ENCODE assay signal across 9 cellular contexts in the genomic region with DNA sequence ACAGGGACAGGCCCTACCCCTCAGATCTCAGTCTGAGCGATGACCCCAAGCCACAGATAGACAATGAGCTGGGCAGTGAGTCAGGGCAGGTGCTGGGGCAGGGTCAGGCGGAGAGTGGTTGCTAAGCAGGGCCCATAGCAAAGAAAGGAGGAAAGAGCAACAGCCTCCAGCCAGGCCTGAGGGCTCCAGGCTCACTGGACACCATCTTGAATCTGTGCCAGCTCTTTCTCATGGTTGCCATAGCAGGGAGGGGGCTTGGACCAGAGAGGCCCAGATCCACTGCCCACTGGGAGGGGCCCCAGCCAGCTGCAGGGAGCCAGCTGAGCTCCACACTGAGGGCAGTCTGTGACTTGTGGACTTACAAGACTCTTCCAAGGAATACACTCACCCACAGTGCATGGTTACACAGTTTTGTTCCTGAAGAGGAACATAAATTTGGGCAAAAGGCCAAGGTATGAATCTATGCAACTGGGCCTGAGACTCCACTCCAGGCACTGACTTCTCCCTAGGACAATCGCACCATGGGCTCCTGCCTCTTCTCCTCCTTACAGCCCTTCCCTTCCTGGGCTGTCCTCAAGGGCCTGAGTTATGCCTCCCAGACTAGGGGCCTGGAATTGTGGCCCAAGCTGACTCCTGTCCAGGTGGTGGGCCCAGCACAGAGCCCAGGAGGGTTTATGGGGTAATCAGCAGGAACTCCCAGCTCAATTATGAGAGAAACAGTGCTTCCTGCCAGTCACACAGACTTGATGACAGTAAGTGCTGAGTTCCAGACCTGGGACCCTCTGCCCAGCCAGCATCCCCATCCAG. TPM values are rescaled to one million over a fixed set of nuclear protein-coding genes. Genes with fewer than 3 reads are reported as not detected.
A peak's percentile ranks its signal among the peaks of the same experiment; 100 is the strongest.
DNase-seq lines count a peak whose midpoint lies in the region; ATAC-seq and TF ChIP-seq lines count a peak whose summit lies in the region.
"Had no signal": no experiment of that assay in that cellular context is flagged by ENCODE, and none has a peak within 500 bp of the region (broad histone marks: within the 10 kb centered on the region; RNA-seq: fewer than 3 reads in every experiment).

No MANE protein-coding gene starts in this region.

- peak; percentile 28 for DNase-seq in ELF-1 (ENCODE audit: low read depth, low spot score)
- DNase-seq in RWPE1 (ENCODE audit: low spot score), result no peak
- peak; percentile 83 for DNase-seq in fibroblast of peridontal ligament (ENCODE audit: extremely low read depth)
- DNase-seq in osteocyte (ENCODE audit: extremely low spot score, unreplicated experiment), result peak; percentile 87
- no peak for DNase-seq in G401 (ENCODE audit: low spot score)
- DNase-seq in ecto neural progenitor cell (ENCODE audit: low spot score), result no peak

- POLR2A ChIA-PET in RWPE1 (lab: Yijun Ruan, JAX; ENCODE audit: low non-redundant PET), result no interaction called here

- H3K27ac ChIP-seq in RWPE1, result peak overlapping the region; percentile 73

- no peak overlapping the region for H3K4me3 Mint-ChIP-seq in osteocyte (ENCODE audit: unreplicated experiment)

- H3K9me3 Mint-ChIP-seq in osteocyte (ENCODE audit: unreplicated experiment), result no peaks in the 10 kb centered on the region

- ATAC-seq in GM18909 (IDR thresholded peaks at IDR 0.05; ENCODE audit: poor library complexity, unreplicated experiment) (no peak), GM18519 (IDR thresholded peaks at IDR 0.05; ENCODE audit: low FRiP score, unreplicated experiment) (no peak)
- ATAC-seq: left colon had no signal

- H3K4me1 Mint-ChIP-seq in osteocyte (ENCODE audit: unreplicated experiment), result peaks cover 26% of the 10 kb centered on the region

- H3K27me3 Mint-ChIP-seq in osteocyte (ENCODE audit: unreplicated experiment), result no peaks in the 10 kb centered on the region

- CTCF ChIA-PET in RWPE1 (lab: Yijun Ruan, JAX), result no interaction called here

- in situ Hi-C loops in G401 (cut with HindIII; ENCODE audit: low sequenced_read_pairs), result no loop called here

- no peaks in the 10 kb centered on the region for H3K36me3 Mint-ChIP-seq in osteocyte (ENCODE audit: unreplicated experiment)

- H3K27ac Mint-ChIP-seq in osteocyte (ENCODE audit: unreplicated experiment), result peak overlapping the region; percentile 89

- TF ChIP-seq CTCF in RWPE1 (conservative IDR thresholded peaks at IDR 0.05; ENCODE audit: low read depth) (no peak), osteocyte (IDR thresholded peaks at IDR 0.05) (no peak)

RNA-seq across cellular contexts. Expression of gene BEAN1, which starts 59.9 kb away (rescaled TPM):
- total RNA-seq in osteocyte, result 0.39 and 0.97 TPM in 2 replicates
- not detected in 2 replicates for total RNA-seq in G401 (2014; rRNA removed; shearing (Covaris generic))
- total RNA-seq: left colon had no signal

Comparison
In these comparisons a context has a peak if more than half of its experiments do, and no peak if none do; other contexts are left out.
1. DNase-seq: peak in ELF-1 (single experiment), fibroblast of peridontal ligament (single experiment) and osteocyte (single experiment); none in RWPE1 (single experiment), G401 (single experiment) and ecto neural progenitor cell (single experiment).